ENCODE assay signal across 8 cellular contexts in genomic region chr11:70924108-70924507, GRCh38.
"Had no signal": no experiment of that assay in that cellular context is flagged by ENCODE, and none has a peak within 500 bp of the region (broad histone marks: within the 10 kb centered on the region; RNA-seq: fewer than 3 reads in every experiment).

No MANE protein-coding gene starts in this region.

- H3K4me3 ChIP-seq: GM12878 had no signal

- FAIRE-seq: G401.6, GM12878, GM12891, GM12892, GM18507, GM19239 had no signal

- ATAC-seq: GM12878 had no signal

- DNase-seq: GDM1, GF-D8 had no signal
